22 cellular contexts compared by ENCODE assay signal in the genomic region with DNA sequence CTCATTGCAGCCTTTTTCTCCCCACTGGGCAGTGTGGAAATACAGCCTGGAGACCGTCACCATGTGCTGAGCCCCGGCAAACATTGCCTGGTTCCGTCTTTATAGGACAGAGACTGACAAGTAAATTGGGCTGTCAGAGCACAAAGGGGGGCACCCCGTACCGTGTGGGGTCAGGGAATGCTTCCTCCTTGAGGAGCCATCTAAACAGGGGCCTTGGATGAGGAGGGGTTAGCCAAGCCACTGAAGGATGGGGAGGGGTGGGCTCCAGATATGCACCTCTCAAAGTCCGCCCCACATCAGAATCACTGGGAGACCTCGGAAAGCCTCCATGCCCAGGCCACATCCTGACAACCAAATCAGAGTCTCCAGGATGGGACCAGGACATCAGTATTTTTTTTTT.
"Had no signal": no experiment of that assay in that cellular context is flagged by ENCODE, and none has a peak within 500 bp of the region (broad histone marks: within the 10 kb centered on the region; RNA-seq: fewer than 3 reads in every experiment).

No MANE protein-coding gene starts in this region.

- H3K27ac ChIP-seq: epithelial cell of prostate, heart left ventricle, parathyroid adenoma, right lobe of liver, thoracic aorta, upper lobe of right lung had no signal

- H3K4me3 Mint-ChIP-seq: activated CD4-positive, alpha-beta memory T cell treated with anti-CD3 and anti-CD28 coated beads for 36 hours; activated CD4-positive, alpha-beta T cell treated with anti-CD3 and anti-CD28 coated beads for 36 hours; activated CD8-positive, alpha-beta memory T cell treated with anti-CD3 and anti-CD28 coated beads, Interleukin-2, amount 10 ng/mL, durations not matched to agents 7 days and 5 days; activated naive CD8-positive, alpha-beta T cell treated with anti-CD3 and anti-CD28 coated beads for 36 hours; activated T-helper 17 cell treated with anti-CD3 and anti-CD28 coated beads, Interleukin-2, amount 50 U/mL, for 72 hours; memory B cell; nephron progenitor cell; WTC11 had no signal

- ATAC-seq: activated CD4-positive, alpha-beta T cell treated with anti-CD3 and anti-CD28 coated beads for 36 hours; activated CD8-positive, alpha-beta memory T cell treated with anti-CD3 and anti-CD28 coated beads, Interleukin-2, amount 10 ng/mL, durations not matched to agents 7 days and 5 days; activated T-helper 17 cell treated with anti-CD3 and anti-CD28 coated beads, Interleukin-2, amount 50 U/mL, for 72 hours; left colon; upper lobe of right lung; WTC11 had no signal

- H3K9me3 Mint-ChIP-seq: activated CD4-positive, alpha-beta memory T cell treated with anti-CD3 and anti-CD28 coated beads for 36 hours; activated naive CD8-positive, alpha-beta T cell treated with anti-CD3 and anti-CD28 coated beads for 36 hours; activated T-helper 17 cell treated with anti-CD3 and anti-CD28 coated beads, Interleukin-2, amount 50 U/mL, for 72 hours; memory B cell; nephron progenitor cell; WTC11 had no signal

- H3K4me3 ChIP-seq: heart left ventricle, right lobe of liver, thoracic aorta, upper lobe of right lung had no signal

- DNase-seq: activated CD4-positive, alpha-beta memory T cell treated with anti-CD3 and anti-CD28 coated beads for 36 hours; activated CD8-positive, alpha-beta memory T cell treated with anti-CD3 and anti-CD28 coated beads, Interleukin-2, amount 10 ng/mL, durations not matched to agents 7 days and 5 days; activated naive CD8-positive, alpha-beta T cell treated with anti-CD3 and anti-CD28 coated beads for 36 hours; activated T-cell treated with anti-CD3 and anti-CD28 coated beads for 4 hours; amygdala; heart left ventricle; left colon; nephron progenitor cell; right lobe of liver; small intestine; stimulated activated CD4-positive, alpha-beta T cell treated with anti-CD3 and anti-CD28 coated beads, Interleukin-15, amount 100 ng/mL, for 24 hours; stimulated activated CD8-positive, alpha-beta memory T cell treated with anti-CD3 and anti-CD28 coated beads, Interleukin-4, amount 100 ng/mL, for 48 hours; stimulated activated naive CD4-positive, alpha-beta T cell; T-helper 9 cell; upper lobe of right lung had no signal

- H3K4me1 ChIP-seq: right lobe of liver, upper lobe of right lung had no signal

- H3K9ac ChIP-seq: parathyroid adenoma had no signal

- H3K36me3 ChIP-seq: upper lobe of right lung had no signal

- H3K27ac Mint-ChIP-seq: nephron progenitor cell, WTC11 had no signal

- H3K27me3 Mint-ChIP-seq: activated CD4-positive, alpha-beta memory T cell treated with anti-CD3 and anti-CD28 coated beads for 36 hours; activated CD4-positive, alpha-beta T cell treated with anti-CD3 and anti-CD28 coated beads for 36 hours; activated CD8-positive, alpha-beta memory T cell treated with anti-CD3 and anti-CD28 coated beads, Interleukin-2, amount 10 ng/mL, durations not matched to agents 7 days and 5 days; activated naive CD8-positive, alpha-beta T cell treated with anti-CD3 and anti-CD28 coated beads for 36 hours; activated T-helper 17 cell treated with anti-CD3 and anti-CD28 coated beads, Interleukin-2, amount 50 U/mL, for 72 hours; memory B cell had no signal

- H3K36me3 Mint-ChIP-seq: WTC11 had no signal

- H3K27me3 ChIP-seq: heart left ventricle, right lobe of liver, upper lobe of right lung had no signal

- H3K9me3 ChIP-seq: heart left ventricle, right lobe of liver, thoracic aorta, upper lobe of right lung had no signal
